In genomic region chr22:46612904-46613605, GRCh38 we compare ENCODE assay signal across 1 cellular context.
TF ChIP-seq lines count a peak whose summit lies in the region.

No MANE protein-coding gene starts in this region.

TF ChIP-seq in GM23338, 12 proteins besides CTCF, POLR2A, EP300 and RAD21 (continued from another document):
- TF ChIP-seq ZNF462 (CRISPR knock-in tag; IDR thresholded peaks at IDR 0.05) (no peak), EZH2 (IDR thresholded peaks at IDR 0.05; ENCODE audit: low read depth, unreplicated experiment) (no peak), POLR2AphosphoS5 (IDR thresholded peaks at IDR 0.05; ENCODE audit: low read depth) (no peak), EZH2phosphoT487 (IDR thresholded peaks at IDR 0.05; ENCODE audit: unreplicated experiment) (no peak)
